In genomic region chr17:73819440-73820395, GRCh38 we compare ENCODE assay signal across 23 cellular contexts.
A peak's percentile ranks its signal among the peaks of the same experiment; 100 is the strongest.
DNase-seq lines count a peak whose midpoint lies in the region; ATAC-seq, FAIRE-seq and TF ChIP-seq lines count a peak whose summit lies in the region.
"Had no signal": no experiment of that assay in that cellular context is flagged by ENCODE, and none has a peak within 500 bp of the region (broad histone marks: within the 10 kb centered on the region; RNA-seq: fewer than 3 reads in every experiment).

No MANE protein-coding gene starts in this region.

- TF ChIP-seq RAD21 in H1 (IDR thresholded peaks at IDR 0.05 in 1 of 2, conservative IDR thresholded peaks at IDR 0.05 in 1 of 2; ENCODE audit: low read depth in 2 of 2, low read length in 2 of 2): no peak

- no peak overlapping the region for H3T11ph ChIP-seq in H9 (ENCODE audit: low read length)

- H4K20me1 ChIP-seq in H1 (replicated peaks in 1 of 2; ENCODE audit: control insufficient read depth in 1 of 2, insufficient read depth in 2 of 2, low read length in 2 of 2) (no peaks in the 10 kb centered on the region), H9 (ENCODE audit: control insufficient read depth, insufficient read depth, insufficient read length) (no peaks in the 10 kb centered on the region)
- H4K20me1 ChIP-seq: BLaER1 treated with 17β-estradiol and CSF1 and Interleukin-3, amounts not matched to agents 10 nM and 100 nM had no signal

- H3K79me2 ChIP-seq in H1 (ENCODE audit: control insufficient read depth in 1 of 2, insufficient read depth in 2 of 2, low read length in 2 of 2): no peaks in the 10 kb centered on the region
- H3K79me2 ChIP-seq in H9 (ENCODE audit: insufficient read depth, low read length): no peaks in the 10 kb centered on the region

- H3K56ac ChIP-seq in H1 (replicated peaks; ENCODE audit: insufficient read length, low read depth, low read length): no peak overlapping the region
- H3K56ac ChIP-seq in H9 (ENCODE audit: insufficient read length, low read depth, low read length): no peak overlapping the region

- no peak for TF ChIP-seq EP300 in H1 (IDR thresholded peaks at IDR 0.05; ENCODE audit: borderline replicate concordance in 1 of 2, low read depth in 2 of 2, low read length in 2 of 2)

- H4K91ac ChIP-seq in H1 (replicated peaks; ENCODE audit: insufficient read length, low read length) (peak overlapping the region; percentile 36), neuronal stem cell (ENCODE audit: low read depth, low read length, poor library complexity) (peak overlapping the region; percentile 44), H9 (ENCODE audit: insufficient read length, low read depth, low read length) (no peak overlapping the region)

- H3K4me1 Mint-ChIP-seq in activated naive CD8-positive, alpha-beta T cell treated with anti-CD3 and anti-CD28 coated beads, Interleukin-2, amount 50 U/mL, for 24 hours: peaks cover 13% of the 10 kb centered on the region
- peaks cover 14% of the 10 kb centered on the region for H3K4me1 Mint-ChIP-seq in activated naive CD8-positive, alpha-beta T cell treated with anti-CD3 and anti-CD28 coated beads for 36 hours
- peaks cover 44 to 49% of the 10 kb centered on the region in 2 experiments for H3K4me1 Mint-ChIP-seq in H9

- H2BK15ac ChIP-seq in H1 (ENCODE audit: low read length): peak overlapping the region; percentile 46; the same call in 1 of the 2 replicates
- H2BK15ac ChIP-seq in neuronal stem cell (ENCODE audit: low read length): no peak overlapping the region
- H2BK15ac ChIP-seq in H9 (ENCODE audit: low read depth, low read length): no peak overlapping the region

- no peak overlapping the region for H3K4me2 ChIP-seq in H1 (ENCODE audit: insufficient read depth in 1 of 2, low read depth in 2 of 2, low read length in 2 of 2)
- H3K4me2 ChIP-seq in neuronal stem cell (ENCODE audit: insufficient read depth, low read length, poor library complexity, severe bottlenecking): no peak overlapping the region
- no peak overlapping the region for H3K4me2 ChIP-seq in H9 (ENCODE audit: insufficient read depth, insufficient read length, low read length)
- H3K4me2 ChIP-seq: A549 had no signal

- DNase-seq in activated naive CD8-positive, alpha-beta T cell treated with anti-CD3 and anti-CD28 coated beads, Interleukin-2, amount 50 U/mL, for 24 hours: no peak
- no peak for DNase-seq in activated naive CD8-positive, alpha-beta T cell treated with anti-CD3 and anti-CD28 coated beads for 36 hours
- no peak for DNase-seq in H1 (ENCODE audit: low read depth in 1 of 2, low spot score in 2 of 2)
- no peak for DNase-seq in neuronal stem cell (ENCODE audit: low spot score)
- DNase-seq in superior temporal gyrus (ENCODE audit: extremely low spot score): no peak
- no peak for DNase-seq in H9
- DNase-seq: 8988T; ACHN; AML-193; BE2C; CD4-positive, alpha-beta T cell; CD8-positive, alpha-beta memory T cell; EL; GDM1; GOT3; H7 had no signal

- H2BK12ac ChIP-seq in H1 (ENCODE audit: low read depth, low read length) (peak overlapping the region; percentile 1; the same call in 1 of the 2 replicates), neuronal stem cell (ENCODE audit: low read length) (no peak overlapping the region), H9 (ENCODE audit: insufficient read length, low read depth, low read length) (no peak overlapping the region)

- TF ChIP-seq CTCF in H1 (IDR thresholded peaks at IDR 0.05; ENCODE audit: control extremely low read depth in 1 of 3, insufficient read depth in 1 of 3, low read depth in 1 of 3, low read length in 3 of 3) (no peak), H9 (conservative IDR thresholded peaks at IDR 0.05) (no peak)

- ATAC-seq in activated naive CD8-positive, alpha-beta T cell treated with anti-CD3 and anti-CD28 coated beads, Interleukin-2, amount 50 U/mL, for 24 hours: peak; percentile 8
- ATAC-seq in HG02884 (IDR thresholded peaks at IDR 0.05; ENCODE audit: unreplicated experiment): no peak
- ATAC-seq: A549, GM12878 had no signal

- 93% methylated on average over 18 of the region's 19 CpGs; no CpG with 5 or more reads in 1 of the 2 experiments for WGBS in H1 (ENCODE audit: extremely low coverage in 1 of 2, insufficient coverage in 1 of 2, insufficient read length in 1 of 2, insufficient replicate concordance in 2 of 2, low coverage in 1 of 2, low lambda C conversion rate in 2 of 2, missing lambda C conversion rate in 1 of 2), 2 experiments
- WGBS in neuronal stem cell (ENCODE audit: extremely low coverage in 2 of 2, insufficient read length in 2 of 2, insufficient replicate concordance in 1 of 2), 2 donors: no CpG with 5 or more reads among the region's 19 CpGs
- WGBS in H9 (ENCODE audit: extremely low coverage, insufficient read length, low lambda C conversion rate): no CpG with 5 or more reads among the region's 19 CpGs

- no peak overlapping the region for H3K4ac ChIP-seq in H1 (replicated peaks; ENCODE audit: insufficient read length, low read depth, low read length)
- no peak overlapping the region for H3K4ac ChIP-seq in neuronal stem cell (ENCODE audit: low read length)
- no peak overlapping the region for H3K4ac ChIP-seq in H9 (ENCODE audit: low read depth, low read length)

- no peak for FAIRE-seq in H1 (lab: Jason Lieb, UNC)
- FAIRE-seq: A549, D721Med, GM12878, GM18507 had no signal

- H3K9me3 ChIP-seq in H1 (ENCODE audit: insufficient read depth in 2 of 2, low read depth in 1 of 2, low read length in 1 of 2): peaks cover 15 to 23% of the 10 kb centered on the region in 2 experiments; a peak in 3 of 4 replicates
- peaks cover 7% of the 10 kb centered on the region in 2 donors for H3K9me3 ChIP-seq in neuronal stem cell (replicated peaks in 1 of 2; ENCODE audit: control insufficient read depth in 2 of 2, insufficient read depth in 1 of 2, low read depth in 1 of 2, low read length in 2 of 2)
- peaks cover 6% of the 10 kb centered on the region for H3K9me3 ChIP-seq in H9 (ENCODE audit: control insufficient read depth, low read depth, low read length)
- H3K9me3 ChIP-seq: BE2C had no signal

- no peak overlapping the region for H2BK120ac ChIP-seq in H1 (replicated peaks; ENCODE audit: low read depth, low read length)
- H2BK120ac ChIP-seq in neuronal stem cell (ENCODE audit: low read depth, low read length): no peak overlapping the region
- no peak overlapping the region for H2BK120ac ChIP-seq in H9 (ENCODE audit: low read depth, low read length, poor library complexity, severe bottlenecking)

- H3K27me3 Mint-ChIP-seq in activated naive CD8-positive, alpha-beta T cell treated with anti-CD3 and anti-CD28 coated beads, Interleukin-2, amount 50 U/mL, for 24 hours: peaks cover 8% of the 10 kb centered on the region
- peaks cover 26% of the 10 kb centered on the region for H3K27me3 Mint-ChIP-seq in activated naive CD8-positive, alpha-beta T cell treated with anti-CD3 and anti-CD28 coated beads for 36 hours
- H3K27me3 Mint-ChIP-seq in H9 (ENCODE audit: low read depth): peaks cover 69% of the 10 kb centered on the region
- H3K27me3 Mint-ChIP-seq: CD4-positive, alpha-beta T cell had no signal

- H3K4me3 ChIP-seq in H1 (ENCODE audit: extremely low read depth in 1 of 4, insufficient read depth in 2 of 4, low read depth in 3 of 4, low read length in 4 of 4) (no peak overlapping the region; a peak in 2 of 8 replicates), neuronal stem cell (ENCODE audit: low read length in 2 of 2) (no peak overlapping the region)
- H3K4me3 ChIP-seq: A549, GM12878 had no signal

- H3K4me1 ChIP-seq in H1 (replicated peaks in 1 of 4; ENCODE audit: control insufficient read depth in 3 of 4, insufficient read depth in 4 of 4, low read length in 3 of 4) (peaks cover 4 to 10% (median 6%) of the 10 kb centered on the region in 4 experiments), neuronal stem cell (ENCODE audit: control insufficient read depth in 2 of 2, insufficient read depth in 1 of 2, low read depth in 1 of 2, low read length in 2 of 2) (peaks cover 0 to 6% of the 10 kb centered on the region in 2 donors), H9 (ENCODE audit: insufficient read depth, low read length) (peaks cover 4% of the 10 kb centered on the region; the same call in 1 of the 2 replicates)
- H3K4me1 ChIP-seq: A549 had no signal

- H3K9me3 Mint-ChIP-seq in activated naive CD8-positive, alpha-beta T cell treated with anti-CD3 and anti-CD28 coated beads, Interleukin-2, amount 50 U/mL, for 24 hours: peaks cover 7% of the 10 kb centered on the region
- peaks cover 2% of the 10 kb centered on the region for H3K9me3 Mint-ChIP-seq in activated naive CD8-positive, alpha-beta T cell treated with anti-CD3 and anti-CD28 coated beads for 36 hours
- H3K9me3 Mint-ChIP-seq in H9: peaks cover 15 to 34% of the 10 kb centered on the region in 2 experiments
- H3K9me3 Mint-ChIP-seq: CD4-positive, alpha-beta T cell had no signal

- TF ChIP-seq POLR2A in H1 (IDR thresholded peaks at IDR 0.05; ENCODE audit: control extremely low read depth in 1 of 2, low read depth in 2 of 2, low read length in 2 of 2): no peak

- H4K8ac ChIP-seq in H1 (ENCODE audit: extremely low read depth, insufficient read depth, low read length) (no peak overlapping the region), neuronal stem cell (ENCODE audit: low read depth, low read length) (no peak overlapping the region), H9 (replicated peaks; ENCODE audit: insufficient read length, low read depth, low read length) (no peak overlapping the region)

- H3K36me3 ChIP-seq in H1 (ENCODE audit: control insufficient read depth in 2 of 4, insufficient read depth in 4 of 4, low read length in 3 of 4) (no peaks in the 10 kb centered on the region), neuronal stem cell (replicated peaks in 1 of 2; ENCODE audit: control insufficient read depth in 2 of 2, insufficient read depth in 2 of 2, low read length in 2 of 2) (no peaks in the 10 kb centered on the region)
- H3K36me3 ChIP-seq: BE2C had no signal

- no peak overlapping the region for H3K27ac ChIP-seq in H1 (ENCODE audit: low read depth, low read length)
- no peak overlapping the region for H3K27ac ChIP-seq in neuronal stem cell (replicated peaks; ENCODE audit: low read length)
- no peak overlapping the region for H3K27ac ChIP-seq in H9 (ENCODE audit: insufficient read length, low read depth, low read length)
- H3K27ac ChIP-seq: A549; BLaER1 treated with 17β-estradiol and CSF1 and Interleukin-3, amounts not matched to agents 10 nM and 100 nM had no signal

- H3K23ac ChIP-seq in H1 (ENCODE audit: insufficient read length): no peak overlapping the region
- H3K23ac ChIP-seq in neuronal stem cell (ENCODE audit: low read depth, low read length, poor library complexity): no peak overlapping the region
- no peak overlapping the region for H3K23ac ChIP-seq in H9 (ENCODE audit: insufficient read length, low read depth, low read length)

- no peak overlapping the region for H2AFZ ChIP-seq in H1 (ENCODE audit: low read length)
- H2AFZ ChIP-seq in neuronal stem cell (ENCODE audit: low read length): no peak overlapping the region
- no peak overlapping the region for H2AFZ ChIP-seq in H9 (ENCODE audit: low read length)

- no peak overlapping the region for H2BK20ac ChIP-seq in H1 (ENCODE audit: low read length)
- no peak overlapping the region for H2BK20ac ChIP-seq in H9 (ENCODE audit: low read depth, low read length, poor library complexity, severe bottlenecking)

- H3K23me2 ChIP-seq in H1 (ENCODE audit: low read depth, low read length) (no peaks in the 10 kb centered on the region), H9 (ENCODE audit: insufficient read length, low read depth, low read length, poor library complexity, severe bottlenecking) (no peaks in the 10 kb centered on the region)

- H3K4me3 Mint-ChIP-seq in activated naive CD8-positive, alpha-beta T cell treated with anti-CD3 and anti-CD28 coated beads, Interleukin-2, amount 50 U/mL, for 24 hours: no peak overlapping the region
- no peak overlapping the region for H3K4me3 Mint-ChIP-seq in activated naive CD8-positive, alpha-beta T cell treated with anti-CD3 and anti-CD28 coated beads for 36 hours
- no peak overlapping the region for H3K4me3 Mint-ChIP-seq in H9
- H3K4me3 Mint-ChIP-seq: CD14-positive monocyte; CD4-positive, alpha-beta T cell; CD8-positive, alpha-beta memory T cell had no signal

- H4K5ac ChIP-seq in H1 (ENCODE audit: insufficient read length, low read depth, low read length): no peak overlapping the region
- no peak overlapping the region for H4K5ac ChIP-seq in H9 (ENCODE audit: insufficient read length, low read depth, low read length)

- POLR2A ChIA-PET in H1 (lab: Charles Lee; ENCODE audit: partially characterized antibody): interaction anchor here (0.7 to 2.6 kb wide), 10 partner anchors 7 to 175 kb away, joined by 3 to 7 read pairs (median 4); partner anchors contain the start of gene SDK2

- H2BK5ac ChIP-seq in H1 (ENCODE audit: low read depth, low read length) (no peak overlapping the region), neuronal stem cell (ENCODE audit: low read length) (no peak overlapping the region), H9 (ENCODE audit: insufficient read length, low read length) (no peak overlapping the region)

- H3K79me1 ChIP-seq in H1 (ENCODE audit: low read depth, low read length) (no peaks in the 10 kb centered on the region), neuronal stem cell (ENCODE audit: low read depth, low read length) (no peaks in the 10 kb centered on the region), H9 (ENCODE audit: insufficient read depth, low read depth, low read length, poor library complexity, severe bottlenecking) (no peaks in the 10 kb centered on the region)

- H3K18ac ChIP-seq in H1 (ENCODE audit: extremely low read depth, low read length) (no peak overlapping the region; the same call in 1 of the 2 replicates), neuronal stem cell (ENCODE audit: low read length) (peak overlapping the region; percentile 7), H9 (ENCODE audit: insufficient read length, low read depth, low read length) (no peak overlapping the region)

- no peaks in the 10 kb centered on the region for H3K36me3 Mint-ChIP-seq in activated naive CD8-positive, alpha-beta T cell treated with anti-CD3 and anti-CD28 coated beads, Interleukin-2, amount 50 U/mL, for 24 hours (ENCODE audit: low read depth)
- H3K36me3 Mint-ChIP-seq in activated naive CD8-positive, alpha-beta T cell treated with anti-CD3 and anti-CD28 coated beads for 36 hours: no peaks in the 10 kb centered on the region
- peaks cover 12 to 16% (median 12%) of the 10 kb centered on the region in 3 experiments for H3K36me3 Mint-ChIP-seq in H9 (ENCODE audit: insufficient read depth in 1 of 3, low read depth in 3 of 3)
- H3K36me3 Mint-ChIP-seq: CD14-positive monocyte; CD8-positive, alpha-beta memory T cell had no signal

- CTCF ChIA-PET in H1 (lab: Charles Lee; ENCODE audit: partially characterized antibody): interaction anchor here (0.7 to 3.9 kb wide), 16 partner anchors 14 to 183 kb away, joined by 3 to 15 read pairs (median 3); no protein-coding TSS in a partner anchor

- no peak overlapping the region for H3K27ac Mint-ChIP-seq in activated naive CD8-positive, alpha-beta T cell treated with anti-CD3 and anti-CD28 coated beads, Interleukin-2, amount 50 U/mL, for 24 hours
- H3K27ac Mint-ChIP-seq in activated naive CD8-positive, alpha-beta T cell treated with anti-CD3 and anti-CD28 coated beads for 36 hours: no peak overlapping the region
- H3K27ac Mint-ChIP-seq in H9: no peak overlapping the region
- H3K27ac Mint-ChIP-seq: CD4-positive, alpha-beta T cell; CD8-positive, alpha-beta memory T cell had no signal

- H3K9ac ChIP-seq in H1 (replicated peaks in 1 of 4; ENCODE audit: extremely low read depth in 1 of 4, low read depth in 3 of 4, low read length in 3 of 4) (no peak overlapping the region), neuronal stem cell (ENCODE audit: low read depth, low read length, poor library complexity) (no peak overlapping the region), H9 (ENCODE audit: extremely low read depth, insufficient read length, low read length) (no peak overlapping the region)
- H3K9ac ChIP-seq: BLaER1 treated with 17β-estradiol and CSF1 and Interleukin-3, amounts not matched to agents 10 nM and 100 nM had no signal

- H2AK5ac ChIP-seq in H1 (ENCODE audit: low read depth, low read length) (peak overlapping the region; percentile 28; the same call in 1 of the 2 replicates), neuronal stem cell (ENCODE audit: low read depth, low read length) (no peak overlapping the region), H9 (ENCODE audit: insufficient read length, low read length) (no peak overlapping the region)

- H3K27me3 ChIP-seq in H1 (replicated peaks in 1 of 4; ENCODE audit: control insufficient read depth in 3 of 4, extremely low read depth in 1 of 4, insufficient read depth in 3 of 4, low read length in 3 of 4): peaks cover 0 to 28% (median 17%) of the 10 kb centered on the region in 4 experiments; a peak in 4 of 7 replicates
- peaks cover 0 to 12% (median 0%) of the 10 kb centered on the region in 3 experiments for H3K27me3 ChIP-seq in neuronal stem cell (ENCODE audit: control insufficient read depth in 3 of 3, insufficient read depth in 3 of 3, low read depth in 1 of 3, low read length in 3 of 3)
- peaks cover 3% of the 10 kb centered on the region; the same call in 1 of the 2 replicates for H3K27me3 ChIP-seq in H9 (ENCODE audit: insufficient read depth, low read length)
- H3K27me3 ChIP-seq: BE2C had no signal

- no peak overlapping the region for H3K14ac ChIP-seq in H1 (ENCODE audit: insufficient read length)
- H3K14ac ChIP-seq in neuronal stem cell (ENCODE audit: low read length): no peak overlapping the region
- no peak overlapping the region for H3K14ac ChIP-seq in H9 (ENCODE audit: insufficient read depth, low read length)
